Comparison of ENCODE assay signal across 20 cellular contexts in genomic region chr11:125258626-125259025, GRCh38.
DNase-seq lines count a peak whose midpoint lies in the region; TF ChIP-seq lines count a peak whose summit lies in the region.
"Had no signal": no experiment of that assay in that cellular context is flagged by ENCODE, and none has a peak within 500 bp of the region (broad histone marks: within the 10 kb centered on the region; RNA-seq: fewer than 3 reads in every experiment).

No MANE protein-coding gene starts in this region.

- H3K9me2 ChIP-seq in Loucy (replicated peaks; ENCODE audit: low read depth, low read length), result no peaks in the 10 kb centered on the region

- no peaks in the 10 kb centered on the region for H3K79me2 ChIP-seq in Loucy (ENCODE audit: insufficient read depth, low read length)

- no peaks in the 10 kb centered on the region for H3K36me3 Mint-ChIP-seq in brain
- H3K36me3 Mint-ChIP-seq: CD4-positive, CD25-positive, alpha-beta regulatory T cell had no signal

- H3K4me3 ChIP-seq in BE2C (ENCODE audit: low read depth, low read length), result no peak overlapping the region
- H3K4me3 ChIP-seq in Loucy (ENCODE audit: low read length, poor library complexity, severe bottlenecking), result no peak overlapping the region
- H3K4me3 ChIP-seq: MG63, Peyer's patch, SJCRH30 had no signal

- DNase-seq in BE2C (peak; percentile 39), islet precursor cell (peak; percentile 52), ureter (ENCODE audit: low spot score) (no peak), Kasumi-1 (lab: John Stamatoyannopoulos, UW) (no peak), NCI-H82 treated with DMSO at 0.1 percent for 48 hours (lab: John Stamatoyannopoulos, UW; ENCODE audit: unreplicated experiment) (no peak)
- DNase-seq in central memory CD4-positive, alpha-beta T cell, result no peak
- DNase-seq: 8988T; CD4-positive, CD25-positive, alpha-beta regulatory T cell; COR-L47; DND-41; IMR-90; MG63; NCI-H1092; NCI-H1436; NCI-H1930; NCI-H774; Peyer's patch; SJCRH30 had no signal

- H3K4me1 Mint-ChIP-seq in brain, result peaks cover 89% of the 10 kb centered on the region

- no peak overlapping the region for H3K4me3 Mint-ChIP-seq in brain
- H3K4me3 Mint-ChIP-seq: CD4-positive, CD25-positive, alpha-beta regulatory T cell had no signal

- TF ChIP-seq CTCF in BE2C (IDR thresholded peaks at IDR 0.05; ENCODE audit: low read depth, low read length) (no peak), Loucy (conservative IDR thresholded peaks at IDR 0.05; ENCODE audit: low read length) (no peak), brain (conservative IDR thresholded peaks at IDR 0.05) (no peak)

- H3K27me3 ChIP-seq in BE2C (peaks cover 14% of the 10 kb centered on the region), Loucy (ENCODE audit: insufficient read depth, low read length, poor library complexity, severe bottlenecking) (no peaks in the 10 kb centered on the region)
- H3K27me3 ChIP-seq: MG63, Peyer's patch, SJCRH30 had no signal

- H3K9me3 Mint-ChIP-seq in brain, result no peaks in the 10 kb centered on the region
- H3K9me3 Mint-ChIP-seq: CD4-positive, CD25-positive, alpha-beta regulatory T cell had no signal

- H3K36me3 ChIP-seq in BE2C (no peaks in the 10 kb centered on the region), Loucy (ENCODE audit: insufficient read depth, low read length) (no peaks in the 10 kb centered on the region)
- H3K36me3 ChIP-seq: Peyer's patch had no signal

- H3K27ac Mint-ChIP-seq in brain, result peak overlapping the region in 4 of 5 experiments; percentile 23 to 94 (median 30)
- H3K27ac Mint-ChIP-seq: CD4-positive, CD25-positive, alpha-beta regulatory T cell had no signal

- no peaks in the 10 kb centered on the region for H4K20me1 ChIP-seq in Loucy (ENCODE audit: insufficient read depth, low read length, poor library complexity, severe bottlenecking)

- no peak overlapping the region for H3K9ac ChIP-seq in Loucy (ENCODE audit: low read depth, low read length, poor library complexity, severe bottlenecking)

- H3K9me3 ChIP-seq in BE2C, result no peaks in the 10 kb centered on the region; the same call in 1 of the 2 replicates
- no peaks in the 10 kb centered on the region for H3K9me3 ChIP-seq in Loucy (ENCODE audit: insufficient read depth, low read depth, low read length)
- H3K9me3 ChIP-seq: MG63, Peyer's patch, SJCRH30 had no signal

- H3K4me1 ChIP-seq in BE2C (no peaks in the 10 kb centered on the region), Loucy (ENCODE audit: insufficient read depth, low read length, poor library complexity, severe bottlenecking) (no peaks in the 10 kb centered on the region)

- H3K4me2 ChIP-seq in Loucy (ENCODE audit: low read depth, low read length, poor library complexity, severe bottlenecking), result peak overlapping the region; percentile 6

- no peaks in the 10 kb centered on the region for H3F3A ChIP-seq in Loucy (ENCODE audit: low read depth)

- H3K27me3 Mint-ChIP-seq in brain, result no peaks in the 10 kb centered on the region

- H2AFZ ChIP-seq in Loucy (ENCODE audit: low read length), result no peak overlapping the region

Comparison
In these comparisons a context has a peak if more than half of its experiments do, and no peak if none do; other contexts are left out.
1. DNase-seq: peak in BE2C (single experiment) and islet precursor cell (single experiment); none in ureter (single experiment), Kasumi-1 (0 of 2), central memory CD4-positive, alpha-beta T cell (single experiment) and NCI-H82 treated with DMSO at 0.1 percent for 48 hours (single experiment).